In the genomic region with DNA sequence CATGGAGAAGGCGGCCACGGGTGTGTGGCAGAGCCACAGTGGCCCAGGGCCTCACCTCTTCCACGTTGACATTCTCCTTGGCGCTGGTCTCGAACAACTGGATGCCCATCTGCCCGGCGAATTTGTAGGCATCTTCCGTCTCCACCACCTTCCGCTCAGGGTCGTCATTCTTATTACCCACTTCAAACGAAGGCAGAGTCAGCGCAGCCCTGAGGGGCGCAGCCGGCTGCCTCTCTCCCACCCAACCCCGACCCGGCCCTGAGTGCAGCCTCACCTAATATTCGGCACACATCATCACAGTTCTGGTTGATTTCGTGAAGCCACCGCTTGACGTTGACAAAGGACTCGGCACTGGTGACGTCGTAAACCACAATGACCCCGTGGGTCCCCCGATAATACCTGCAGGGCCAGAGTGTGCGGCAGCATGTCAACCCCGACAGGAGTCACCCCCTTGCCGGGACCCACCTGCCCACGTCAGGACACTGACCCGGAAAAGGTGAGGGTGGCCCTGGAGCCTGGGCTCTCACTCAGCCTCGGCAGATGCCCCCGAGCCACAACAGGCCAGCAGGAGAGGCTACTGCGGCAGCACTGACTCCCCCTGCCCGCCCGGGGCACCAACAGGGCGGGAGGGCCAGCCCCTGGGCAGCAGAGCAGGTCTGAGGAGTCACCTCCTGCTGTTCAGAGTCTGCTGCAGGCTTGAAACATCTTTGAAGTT, we compare ENCODE assay signal across 24 cellular contexts. TPM values are rescaled to one million over a fixed set of nuclear protein-coding genes. Genes with fewer than 3 reads are reported as not detected.
A peak's percentile ranks its signal among the peaks of the same experiment; 100 is the strongest.
DNase-seq lines count a peak whose midpoint lies in the region; ATAC-seq, FAIRE-seq and TF ChIP-seq lines count a peak whose summit lies in the region.
"Had no signal": no experiment of that assay in that cellular context is flagged by ENCODE, and none has a peak within 500 bp of the region (broad histone marks: within the 10 kb centered on the region; RNA-seq: fewer than 3 reads in every experiment).

No MANE protein-coding gene starts in this region.

- peak overlapping the region; percentile 60 for H3K27ac Mint-ChIP-seq in T-helper 17 cell
- H3K27ac Mint-ChIP-seq in activated naive CD8-positive, alpha-beta T cell treated with anti-CD3 and anti-CD28 coated beads, Interleukin-2, amount 50 U/mL, for 24 hours, result no peak overlapping the region

- intact Hi-C loops in right cardiac atrium (cut with DNase I), result no loop called here
- intact Hi-C loops in Right ventricle myocardium superior (cut with DNase I), result no loop called here

- H3K27me3 ChIP-seq in right cardiac atrium (ENCODE audit: control insufficient read depth, insufficient read depth), result no peaks in the 10 kb centered on the region
- H3K27me3 ChIP-seq in H1 (replicated peaks in 1 of 4; ENCODE audit: control insufficient read depth in 3 of 4, extremely low read depth in 1 of 4, insufficient read depth in 3 of 4, low read length in 3 of 4), result no peaks in the 10 kb centered on the region
- H3K27me3 ChIP-seq: BE2C; BLaER1 treated with 17β-estradiol and CSF1 and Interleukin-3, amounts not matched to agents 10 nM and 100 nM had no signal

- no peak overlapping the region for H3K4me2 ChIP-seq in H1 (ENCODE audit: insufficient read depth in 1 of 2, low read depth in 2 of 2, low read length in 2 of 2)
- H3K4me2 ChIP-seq: A549 had no signal

- H3K56ac ChIP-seq in H1 (replicated peaks; ENCODE audit: insufficient read length, low read depth, low read length), result no peak overlapping the region

- no peaks in the 10 kb centered on the region for H3K36me3 Mint-ChIP-seq in T-helper 17 cell (ENCODE audit: low read depth)
- peaks cover 16% of the 10 kb centered on the region for H3K36me3 Mint-ChIP-seq in activated naive CD8-positive, alpha-beta T cell treated with anti-CD3 and anti-CD28 coated beads, Interleukin-2, amount 50 U/mL, for 24 hours (ENCODE audit: low read depth)

- TF ChIP-seq CTCF in H1 (IDR thresholded peaks at IDR 0.05; ENCODE audit: control extremely low read depth in 1 of 3, insufficient read depth in 1 of 3, low read depth in 1 of 3, low read length in 3 of 3), result no peak

- ATAC-seq in right cardiac atrium (no peak), Right ventricle myocardium superior (ENCODE audit: poor library complexity) (no peak), T-helper 17 cell (no peak), HG03457 (IDR thresholded peaks at IDR 0.05; ENCODE audit: unreplicated experiment) (no peak)
- no peak for ATAC-seq in activated naive CD8-positive, alpha-beta T cell treated with anti-CD3 and anti-CD28 coated beads, Interleukin-2, amount 50 U/mL, for 24 hours
- ATAC-seq: A549, HCT116 had no signal

- peak in 2 of 3 donors; percentile 8 to 42 for DNase-seq in right cardiac atrium
- DNase-seq in Right ventricle myocardium superior, result no peak
- no peak for DNase-seq in T-helper 17 cell
- no peak for DNase-seq in H1 (ENCODE audit: low read depth in 1 of 2, low spot score in 2 of 2)
- no peak for DNase-seq in NCI-H446 treated with DMSO at 0.1 percent for 48 hours (lab: John Stamatoyannopoulos, UW)
- no peak for DNase-seq in activated naive CD8-positive, alpha-beta T cell treated with anti-CD3 and anti-CD28 coated beads, Interleukin-2, amount 50 U/mL, for 24 hours
- DNase-seq: 8988T; ACHN; AML-193; BE2C; Calu3; CD4-positive, alpha-beta memory T cell; COR-L47; DMS153; DND-41; GOT3; H9 had no signal

- H2BK5ac ChIP-seq in H1 (ENCODE audit: low read depth, low read length), result no peak overlapping the region

- no peaks in the 10 kb centered on the region for H3K23me2 ChIP-seq in H1 (ENCODE audit: low read depth, low read length)

- no peak for TF ChIP-seq POLR2A in H1 (IDR thresholded peaks at IDR 0.05; ENCODE audit: control extremely low read depth in 1 of 2, low read depth in 2 of 2, low read length in 2 of 2)

- CTCF ChIA-PET in H1 (lab: Charles Lee; ENCODE audit: partially characterized antibody), result no interaction called here

- H2BK12ac ChIP-seq in H1 (ENCODE audit: low read depth, low read length), result no peak overlapping the region

- peaks cover 16% of the 10 kb centered on the region for H3K4me1 Mint-ChIP-seq in T-helper 17 cell
- H3K4me1 Mint-ChIP-seq in activated naive CD8-positive, alpha-beta T cell treated with anti-CD3 and anti-CD28 coated beads, Interleukin-2, amount 50 U/mL, for 24 hours, result peaks cover 12% of the 10 kb centered on the region

- POLR2A ChIA-PET in H1 (lab: Charles Lee; ENCODE audit: partially characterized antibody), result interaction anchor here (6.3 kb wide), 1 partner anchor 17 kb away, joined by 52 read pairs; a partner anchor contains a TSS

- H2AFZ ChIP-seq in H1 (ENCODE audit: low read length), result no peak overlapping the region

- H3K36me3 ChIP-seq in H1 (ENCODE audit: control insufficient read depth in 2 of 4, insufficient read depth in 4 of 4, low read length in 3 of 4), result peaks cover 0 to 18% (median 10%) of the 10 kb centered on the region in 4 experiments; a peak in 6 of 8 replicates

- H3K4me1 ChIP-seq in right cardiac atrium (ENCODE audit: control insufficient read depth, insufficient read depth, low read length) (peaks cover 8% of the 10 kb centered on the region), H1 (replicated peaks in 1 of 4; ENCODE audit: control insufficient read depth in 3 of 4, insufficient read depth in 4 of 4, low read length in 3 of 4) (peaks cover 6 to 22% (median 13%) of the 10 kb centered on the region in 4 experiments)
- H3K4me1 ChIP-seq: A549 had no signal

- H3K4me3 ChIP-seq in right cardiac atrium (ENCODE audit: low read length), result no peak overlapping the region
- H3K4me3 ChIP-seq in H1 (ENCODE audit: extremely low read depth in 1 of 4, insufficient read depth in 2 of 4, low read depth in 3 of 4, low read length in 4 of 4), result no peak overlapping the region
- H3K4me3 ChIP-seq: A549; BLaER1 treated with 17β-estradiol and CSF1 and Interleukin-3, amounts not matched to agents 10 nM and 100 nM had no signal

- H3K4ac ChIP-seq in H1 (replicated peaks; ENCODE audit: insufficient read length, low read depth, low read length), result no peak overlapping the region

- no peaks in the 10 kb centered on the region for H3K27me3 Mint-ChIP-seq in T-helper 17 cell
- no peaks in the 10 kb centered on the region for H3K27me3 Mint-ChIP-seq in activated naive CD8-positive, alpha-beta T cell treated with anti-CD3 and anti-CD28 coated beads, Interleukin-2, amount 50 U/mL, for 24 hours
- H3K27me3 Mint-ChIP-seq: CD4-positive, alpha-beta memory T cell had no signal

- FAIRE-seq in H1 (lab: Jason Lieb, UNC), result no peak
- FAIRE-seq: A549, G401.6, GM12892 had no signal

- no peak overlapping the region for H3K4me3 Mint-ChIP-seq in T-helper 17 cell
- no peak overlapping the region for H3K4me3 Mint-ChIP-seq in activated naive CD8-positive, alpha-beta T cell treated with anti-CD3 and anti-CD28 coated beads, Interleukin-2, amount 50 U/mL, for 24 hours
- H3K4me3 Mint-ChIP-seq: CD14-positive monocyte; CD4-positive, alpha-beta memory T cell; H9 had no signal

- no peak overlapping the region for H2BK120ac ChIP-seq in H1 (replicated peaks; ENCODE audit: low read depth, low read length)

- H2BK15ac ChIP-seq in H1 (ENCODE audit: low read length), result no peak overlapping the region

- H3K9ac ChIP-seq in H1 (replicated peaks in 1 of 4; ENCODE audit: extremely low read depth in 1 of 4, low read depth in 3 of 4, low read length in 3 of 4), result no peak overlapping the region

- H3K79me2 ChIP-seq in H1 (ENCODE audit: control insufficient read depth in 1 of 2, insufficient read depth in 2 of 2, low read length in 2 of 2), result peaks cover 0 to 24% of the 10 kb centered on the region in 2 experiments; a peak in 3 of 4 replicates

- H4K91ac ChIP-seq in H1 (replicated peaks; ENCODE audit: insufficient read length, low read length), result no peak overlapping the region

- H4K5ac ChIP-seq in H1 (ENCODE audit: insufficient read length, low read depth, low read length), result no peak overlapping the region

- no peak for TF ChIP-seq EP300 in H1 (IDR thresholded peaks at IDR 0.05; ENCODE audit: borderline replicate concordance in 1 of 2, low read depth in 2 of 2, low read length in 2 of 2)

- no peak overlapping the region for H2BK20ac ChIP-seq in H1 (ENCODE audit: low read length)

- H2AK5ac ChIP-seq in H1 (ENCODE audit: low read depth, low read length), result no peak overlapping the region

- H3K9me3 ChIP-seq in right cardiac atrium (ENCODE audit: control insufficient read depth, low read length) (no peaks in the 10 kb centered on the region), T-helper 17 cell (ENCODE audit: control insufficient read depth, low read length, poor library complexity, severe bottlenecking) (no peaks in the 10 kb centered on the region), H1 (ENCODE audit: insufficient read depth in 2 of 2, low read depth in 1 of 2, low read length in 1 of 2) (no peaks in the 10 kb centered on the region)
- H3K9me3 ChIP-seq: A549; BE2C; BLaER1 treated with 17β-estradiol and CSF1 and Interleukin-3, amounts not matched to agents 10 nM and 100 nM had no signal

- H3K23ac ChIP-seq in H1 (ENCODE audit: insufficient read length), result no peak overlapping the region

- no peak for TF ChIP-seq RAD21 in H1 (IDR thresholded peaks at IDR 0.05 in 1 of 2, conservative IDR thresholded peaks at IDR 0.05 in 1 of 2; ENCODE audit: low read depth in 2 of 2, low read length in 2 of 2)

- no peak overlapping the region for H3K27ac ChIP-seq in right cardiac atrium (ENCODE audit: low read length)
- H3K27ac ChIP-seq in H1 (ENCODE audit: low read depth, low read length), result no peak overlapping the region
- H3K27ac ChIP-seq: A549 had no signal

- H3K18ac ChIP-seq in H1 (ENCODE audit: extremely low read depth, low read length), result no peak overlapping the region

- peaks cover 6 to 16% of the 10 kb centered on the region in 2 experiments for H4K20me1 ChIP-seq in H1 (replicated peaks in 1 of 2; ENCODE audit: control insufficient read depth in 1 of 2, insufficient read depth in 2 of 2, low read length in 2 of 2)

- peak overlapping the region; percentile 36; the same call in 1 of the 2 replicates for H4K8ac ChIP-seq in H1 (ENCODE audit: extremely low read depth, insufficient read depth, low read length)

- H3K79me1 ChIP-seq in H1 (ENCODE audit: low read depth, low read length), result peaks cover 6% of the 10 kb centered on the region; the same call in 1 of the 2 replicates

- no peak overlapping the region for H3K14ac ChIP-seq in H1 (ENCODE audit: insufficient read length)

- 96% methylated on average over 36 of the region's 36 CpGs for WGBS in right cardiac atrium
- 91% methylated on average over 31 of the region's 36 CpGs; no CpG with 5 or more reads in 1 of the 2 experiments for WGBS in H1 (ENCODE audit: extremely low coverage in 1 of 2, insufficient coverage in 1 of 2, insufficient read length in 1 of 2, insufficient replicate concordance in 2 of 2, low coverage in 1 of 2, low lambda C conversion rate in 2 of 2, missing lambda C conversion rate in 1 of 2), 2 experiments

- no peaks in the 10 kb centered on the region for H3K9me3 Mint-ChIP-seq in activated naive CD8-positive, alpha-beta T cell treated with anti-CD3 and anti-CD28 coated beads, Interleukin-2, amount 50 U/mL, for 24 hours
- H3K9me3 Mint-ChIP-seq: CD14-positive monocyte; CD4-positive, alpha-beta memory T cell; H9 had no signal

RNA-seq across cellular contexts. Expression of a gene that starts 17.6 kb away (rescaled TPM):
- total RNA-seq in right cardiac atrium (10 to 100 TPM; 21.3 to 32.0 (median 25.2) TPM), Right ventricle myocardium superior (23.6 TPM), T-helper 17 cell (10 to 100 TPM; 53.3 to 64.9 TPM)
- polyA plus RNA-seq in right cardiac atrium (20.1 TPM), H1 (2011; rRNA removed) (33.4 and 45.8 TPM in 2 replicates)
- 39.0 and 45.7 TPM in 2 replicates for total RNA-seq in H1 (2021; fragmentation: NEBNext Ultra II Directional; extraction: Animal tissue kit (Norgen Biotek cat#: 25700))
- 29.0 TPM for polyA plus RNA-seq in H1 (2011; cell fraction: cytosol; rRNA removed)
- polyA plus RNA-seq in H1 (2011; cell fraction: nucleus; rRNA removed), result 37.5 TPM
- polyA plus RNA-seq in H1 (2012, experiment 1 of 2), result 35.9 to 43.8 TPM (median 40.9 TPM) in 4 replicates
- 38.3 TPM for polyA plus RNA-seq in H1 (2012, experiment 2 of 2)
- 27.7 TPM for polyA plus RNA-seq in H1 (2013, experiment 1 of 2)
- polyA plus RNA-seq in H1 (2013, experiment 2 of 2), result 29.3 TPM
- polyA minus RNA-seq in H1 (2011; rRNA and poly(A)+ RNA removed), result 34.0 and 46.0 TPM in 2 replicates
- polyA minus RNA-seq in H1 (2011; cell fraction: cytosol; rRNA and poly(A)+ RNA removed), result 16.2 TPM
- 12.0 TPM for polyA minus RNA-seq in H1 (2011; cell fraction: nucleus; rRNA and poly(A)+ RNA removed)

Comparison
In these comparisons a context has a peak if more than half of its experiments do, and no peak if none do; other contexts are left out.
1. DNase-seq: peak in right cardiac atrium (2 of 3); none in Right ventricle myocardium superior (single experiment), T-helper 17 cell (0 of 3), H1 (0 of 2), NCI-H446 treated with DMSO at 0.1 percent for 48 hours (single experiment) and activated naive CD8-positive, alpha-beta T cell treated with anti-CD3 and anti-CD28 coated beads, Interleukin-2, amount 50 U/mL, for 24 hours (single experiment).